Comparison of ENCODE assay signal across 8 cellular contexts in genomic region chr5:115170128-115170923, GRCh38. TPM values are rescaled to one million over a fixed set of nuclear protein-coding genes. Genes with fewer than 3 reads are reported as not detected.
A peak's percentile ranks its signal among the peaks of the same experiment; 100 is the strongest.
DNase-seq lines count a peak whose midpoint lies in the region; ATAC-seq and TF ChIP-seq lines count a peak whose summit lies in the region.

No MANE protein-coding gene starts in this region.

- H3K36me3 ChIP-seq in H7 (replicated peaks; ENCODE audit: control insufficient read depth, insufficient read depth, low read length) = no peaks in the 10 kb centered on the region
- no peaks in the 10 kb centered on the region for H3K36me3 ChIP-seq in ascending aorta

- H3K4me1 Mint-ChIP-seq in immature natural killer cell = peaks cover 12 to 16% of the 10 kb centered on the region in 2 donors
- peaks cover 6% of the 10 kb centered on the region for H3K4me1 Mint-ChIP-seq in stimulated activated effector memory CD8-positive, alpha-beta T cell treated with anti-CD3 and anti-CD28 coated beads, Interleukin-12 subunit alpha, Interleukin-12 subunit beta, amount 100 ng/mL, for 72 hours

- ATAC-seq in stimulated activated effector memory CD8-positive, alpha-beta T cell treated with anti-CD3 and anti-CD28 coated beads, Interleukin-12 subunit alpha, Interleukin-12 subunit beta, amount 100 ng/mL, for 72 hours = peak; percentile 74

- TF ChIP-seq CTCF in LNCaP clone FGC (IDR thresholded peaks at IDR 0.05; ENCODE audit: control insufficient read depth, extremely low read depth, insufficient read depth) (no peak), ascending aorta (IDR thresholded peaks at IDR 0.05) (no peak)

- intact Hi-C loops in ascending aorta (cut with DNase I) = loop anchor here (1.0 kb wide), 1 partner anchor 9 kb away; no protein-coding TSS in a partner anchor

- peak overlapping the region in 1 of 6 donors; percentile 52 for H3K27ac Mint-ChIP-seq in immature natural killer cell
- H3K27ac Mint-ChIP-seq in stimulated activated effector memory CD8-positive, alpha-beta T cell treated with anti-CD3 and anti-CD28 coated beads, Interleukin-12 subunit alpha, Interleukin-12 subunit beta, amount 100 ng/mL, for 72 hours = no peak overlapping the region

- DNase-seq in DMS79 treated with DMSO at 0.1 percent for 48 hours (lab: John Stamatoyannopoulos, UW) (peak; percentile 51), DMS79 (lab: John Stamatoyannopoulos, UW) (no peak), H7 (peak; percentile 64), LNCaP clone FGC (ENCODE audit: low read depth) (no peak), ascending aorta (ENCODE audit: low spot score in 2 of 2) (no peak), immature natural killer cell (peak in 1 of 3 donors; percentile 17), NCI-H2107 (lab: John Stamatoyannopoulos, UW) (no peak)
- no peak for DNase-seq in stimulated activated effector memory CD8-positive, alpha-beta T cell treated with anti-CD3 and anti-CD28 coated beads, Interleukin-12 subunit alpha, Interleukin-12 subunit beta, amount 100 ng/mL, for 72 hours (ENCODE audit: low spot score in 2 of 2)

- H3K9me3 Mint-ChIP-seq in immature natural killer cell = no peaks in the 10 kb centered on the region
- no peaks in the 10 kb centered on the region for H3K9me3 Mint-ChIP-seq in stimulated activated effector memory CD8-positive, alpha-beta T cell treated with anti-CD3 and anti-CD28 coated beads, Interleukin-12 subunit alpha, Interleukin-12 subunit beta, amount 100 ng/mL, for 72 hours

- no peaks in the 10 kb centered on the region for H3K36me3 Mint-ChIP-seq in immature natural killer cell
- H3K36me3 Mint-ChIP-seq in stimulated activated effector memory CD8-positive, alpha-beta T cell treated with anti-CD3 and anti-CD28 coated beads, Interleukin-12 subunit alpha, Interleukin-12 subunit beta, amount 100 ng/mL, for 72 hours = no peaks in the 10 kb centered on the region

- H3K27me3 Mint-ChIP-seq in immature natural killer cell (ENCODE audit: low read depth in 3 of 3) = peaks cover 19 to 33% (median 28%) of the 10 kb centered on the region in 3 donors

- peak overlapping the region; percentile 65 to 69 for H3K27ac ChIP-seq in ascending aorta

- H3K4me3 Mint-ChIP-seq in immature natural killer cell = peak overlapping the region; percentile 76 to 86 (median 81)
- H3K4me3 Mint-ChIP-seq in stimulated activated effector memory CD8-positive, alpha-beta T cell treated with anti-CD3 and anti-CD28 coated beads, Interleukin-12 subunit alpha, Interleukin-12 subunit beta, amount 100 ng/mL, for 72 hours = peak overlapping the region; percentile 78

- no peaks in the 10 kb centered on the region for H3K9me3 ChIP-seq in ascending aorta

- H3K4me1 ChIP-seq in ascending aorta = peaks cover 4 to 6% of the 10 kb centered on the region in 2 donors

- H3K4me3 ChIP-seq in H7 (ENCODE audit: insufficient read depth, low read depth, low read length) (peak overlapping the region; percentile 90), LNCaP clone FGC (ENCODE audit: low read depth, low read length) (peak overlapping the region; percentile 71), ascending aorta (peak overlapping the region; percentile 83 to 90)

- peaks cover 33% of the 10 kb centered on the region for H3K27me3 ChIP-seq in H7 (ENCODE audit: control insufficient read depth, insufficient read depth, low read length)
- H3K27me3 ChIP-seq in ascending aorta = no peaks in the 10 kb centered on the region

RNA-seq across cellular contexts. Expression of gene TRIM36, which starts 0.6 kb away (rescaled TPM):
- total RNA-seq in H7 (2014; rRNA removed; shearing (Covaris generic)) = 10.5 and 11.7 TPM in 2 replicates
- 31.7 TPM for total RNA-seq in ascending aorta
- polyA plus RNA-seq in immature natural killer cell = under 1 TPM in 1 of 3 donors, not detected in 2; 0.73 TPM

Comparison
In these comparisons a context has a peak if more than half of its experiments do, and no peak if none do; other contexts are left out.
1. DNase-seq: peak in DMS79 treated with DMSO at 0.1 percent for 48 hours (single experiment) and H7 (single experiment); none in DMS79 (single experiment), LNCaP clone FGC (single experiment), ascending aorta (0 of 2), stimulated activated effector memory CD8-positive, alpha-beta T cell treated with anti-CD3 and anti-CD28 coated beads, Interleukin-12 subunit alpha, Interleukin-12 subunit beta, amount 100 ng/mL, for 72 hours (0 of 2) and NCI-H2107 (single experiment).
2. Peak in every context shown above with its lines, with median percentiles within 50 percentile points of each other: H3K4me3 ChIP-seq.